1 cellular context compared by ENCODE assay signal in genomic region chr5:78467744-78468357, GRCh38.
TF ChIP-seq lines count a peak whose summit lies in the region.

No MANE protein-coding gene starts in this region.

TF ChIP-seq in H1, 55 proteins besides CTCF, POLR2A, EP300 and RAD21 (continued from another document):
- TF ChIP-seq, protein P1, sequence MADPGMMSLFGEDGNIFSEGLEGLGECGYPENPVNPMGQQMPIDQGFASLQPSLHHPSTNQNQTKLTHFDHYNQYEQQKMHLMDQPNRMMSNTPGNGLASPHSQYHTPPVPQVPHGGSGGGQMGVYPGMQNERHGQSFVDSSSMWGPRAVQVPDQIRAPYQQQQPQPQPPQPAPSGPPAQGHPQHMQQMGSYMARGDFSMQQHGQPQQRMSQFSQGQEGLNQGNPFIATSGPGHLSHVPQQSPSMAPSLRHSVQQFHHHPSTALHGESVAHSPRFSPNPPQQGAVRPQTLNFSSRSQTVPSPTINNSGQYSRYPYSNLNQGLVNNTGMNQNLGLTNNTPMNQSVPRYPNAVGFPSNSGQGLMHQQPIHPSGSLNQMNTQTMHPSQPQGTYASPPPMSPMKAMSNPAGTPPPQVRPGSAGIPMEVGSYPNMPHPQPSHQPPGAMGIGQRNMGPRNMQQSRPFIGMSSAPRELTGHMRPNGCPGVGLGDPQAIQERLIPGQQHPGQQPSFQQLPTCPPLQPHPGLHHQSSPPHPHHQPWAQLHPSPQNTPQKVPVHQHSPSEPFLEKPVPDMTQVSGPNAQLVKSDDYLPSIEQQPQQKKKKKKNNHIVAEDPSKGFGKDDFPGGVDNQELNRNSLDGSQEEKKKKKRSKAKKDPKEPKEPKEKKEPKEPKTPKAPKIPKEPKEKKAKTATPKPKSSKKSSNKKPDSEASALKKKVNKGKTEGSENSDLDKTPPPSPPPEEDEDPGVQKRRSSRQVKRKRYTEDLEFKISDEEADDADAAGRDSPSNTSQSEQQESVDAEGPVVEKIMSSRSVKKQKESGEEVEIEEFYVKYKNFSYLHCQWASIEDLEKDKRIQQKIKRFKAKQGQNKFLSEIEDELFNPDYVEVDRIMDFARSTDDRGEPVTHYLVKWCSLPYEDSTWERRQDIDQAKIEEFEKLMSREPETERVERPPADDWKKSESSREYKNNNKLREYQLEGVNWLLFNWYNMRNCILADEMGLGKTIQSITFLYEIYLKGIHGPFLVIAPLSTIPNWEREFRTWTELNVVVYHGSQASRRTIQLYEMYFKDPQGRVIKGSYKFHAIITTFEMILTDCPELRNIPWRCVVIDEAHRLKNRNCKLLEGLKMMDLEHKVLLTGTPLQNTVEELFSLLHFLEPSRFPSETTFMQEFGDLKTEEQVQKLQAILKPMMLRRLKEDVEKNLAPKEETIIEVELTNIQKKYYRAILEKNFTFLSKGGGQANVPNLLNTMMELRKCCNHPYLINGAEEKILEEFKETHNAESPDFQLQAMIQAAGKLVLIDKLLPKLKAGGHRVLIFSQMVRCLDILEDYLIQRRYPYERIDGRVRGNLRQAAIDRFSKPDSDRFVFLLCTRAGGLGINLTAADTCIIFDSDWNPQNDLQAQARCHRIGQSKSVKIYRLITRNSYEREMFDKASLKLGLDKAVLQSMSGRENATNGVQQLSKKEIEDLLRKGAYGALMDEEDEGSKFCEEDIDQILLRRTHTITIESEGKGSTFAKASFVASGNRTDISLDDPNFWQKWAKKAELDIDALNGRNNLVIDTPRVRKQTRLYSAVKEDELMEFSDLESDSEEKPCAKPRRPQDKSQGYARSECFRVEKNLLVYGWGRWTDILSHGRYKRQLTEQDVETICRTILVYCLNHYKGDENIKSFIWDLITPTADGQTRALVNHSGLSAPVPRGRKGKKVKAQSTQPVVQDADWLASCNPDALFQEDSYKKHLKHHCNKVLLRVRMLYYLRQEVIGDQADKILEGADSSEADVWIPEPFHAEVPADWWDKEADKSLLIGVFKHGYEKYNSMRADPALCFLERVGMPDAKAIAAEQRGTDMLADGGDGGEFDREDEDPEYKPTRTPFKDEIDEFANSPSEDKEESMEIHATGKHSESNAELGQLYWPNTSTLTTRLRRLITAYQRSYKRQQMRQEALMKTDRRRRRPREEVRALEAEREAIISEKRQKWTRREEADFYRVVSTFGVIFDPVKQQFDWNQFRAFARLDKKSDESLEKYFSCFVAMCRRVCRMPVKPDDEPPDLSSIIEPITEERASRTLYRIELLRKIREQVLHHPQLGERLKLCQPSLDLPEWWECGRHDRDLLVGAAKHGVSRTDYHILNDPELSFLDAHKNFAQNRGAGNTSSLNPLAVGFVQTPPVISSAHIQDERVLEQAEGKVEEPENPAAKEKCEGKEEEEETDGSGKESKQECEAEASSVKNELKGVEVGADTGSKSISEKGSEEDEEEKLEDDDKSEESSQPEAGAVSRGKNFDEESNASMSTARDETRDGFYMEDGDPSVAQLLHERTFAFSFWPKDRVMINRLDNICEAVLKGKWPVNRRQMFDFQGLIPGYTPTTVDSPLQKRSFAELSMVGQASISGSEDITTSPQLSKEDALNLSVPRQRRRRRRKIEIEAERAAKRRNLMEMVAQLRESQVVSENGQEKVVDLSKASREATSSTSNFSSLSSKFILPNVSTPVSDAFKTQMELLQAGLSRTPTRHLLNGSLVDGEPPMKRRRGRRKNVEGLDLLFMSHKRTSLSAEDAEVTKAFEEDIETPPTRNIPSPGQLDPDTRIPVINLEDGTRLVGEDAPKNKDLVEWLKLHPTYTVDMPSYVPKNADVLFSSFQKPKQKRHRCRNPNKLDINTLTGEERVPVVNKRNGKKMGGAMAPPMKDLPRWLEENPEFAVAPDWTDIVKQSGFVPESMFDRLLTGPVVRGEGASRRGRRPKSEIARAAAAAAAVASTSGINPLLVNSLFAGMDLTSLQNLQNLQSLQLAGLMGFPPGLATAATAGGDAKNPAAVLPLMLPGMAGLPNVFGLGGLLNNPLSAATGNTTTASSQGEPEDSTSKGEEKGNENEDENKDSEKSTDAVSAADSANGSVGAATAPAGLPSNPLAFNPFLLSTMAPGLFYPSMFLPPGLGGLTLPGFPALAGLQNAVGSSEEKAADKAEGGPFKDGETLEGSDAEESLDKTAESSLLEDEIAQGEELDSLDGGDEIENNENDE (IDR thresholded peaks at IDR 0.05; ENCODE audit: insufficient replicate concordance, low read length): no peak
- TF ChIP-seq EGR1 (IDR thresholded peaks at IDR 0.05; ENCODE audit: borderline replicate concordance, low read depth, low read length) (no peak), KDM1A (IDR thresholded peaks at IDR 0.05; ENCODE audit: borderline replicate concordance, low read length) (no peak), SP4 (IDR thresholded peaks at IDR 0.05; ENCODE audit: low read length) (no peak), SIX5 (IDR thresholded peaks at IDR 0.05; ENCODE audit: low read depth, low read length) (no peak), TCF12 (IDR thresholded peaks at IDR 0.05; ENCODE audit: low read depth, low read length) (no peak), NANOG (IDR thresholded peaks at IDR 0.05; ENCODE audit: insufficient read depth, low read depth, low read length, poor library complexity, severe bottlenecking) (no peak)
